11 cellular contexts compared by ENCODE assay signal in genomic region chr10:28839600-28840007, GRCh38.
A peak's percentile ranks its signal among the peaks of the same experiment; 100 is the strongest.
DNase-seq lines count a peak whose midpoint lies in the region; ATAC-seq, FAIRE-seq and TF ChIP-seq lines count a peak whose summit lies in the region.
"Had no signal": no experiment of that assay in that cellular context is flagged by ENCODE, and none has a peak within 500 bp of the region (broad histone marks: within the 10 kb centered on the region; RNA-seq: fewer than 3 reads in every experiment).

No MANE protein-coding gene starts in this region.

- peak overlapping the region; percentile 57 for H3K4me2 ChIP-seq in osteoblast (ENCODE audit: insufficient read depth, low read length)

- H3K36me3 ChIP-seq in osteoblast (ENCODE audit: insufficient read depth, low read length): no peaks in the 10 kb centered on the region

- H4K20me1 ChIP-seq in osteoblast (ENCODE audit: insufficient read depth, low read length): no peaks in the 10 kb centered on the region

- no peaks in the 10 kb centered on the region for H3K79me2 ChIP-seq in osteoblast (ENCODE audit: insufficient read depth, low read length)

- peaks cover 5% of the 10 kb centered on the region for H3K9me3 ChIP-seq in osteoblast (ENCODE audit: low read depth, low read length)

- H3K4me3 Mint-ChIP-seq in activated T-cell treated with anti-CD3 and anti-CD28 coated beads, Interleukin-2, amount 50 U/mL, for 24 hours: no peak overlapping the region

- H3K36me3 Mint-ChIP-seq in activated T-cell treated with anti-CD3 and anti-CD28 coated beads, Interleukin-2, amount 50 U/mL, for 24 hours (ENCODE audit: low read depth): no peaks in the 10 kb centered on the region

- H2AFZ ChIP-seq in osteoblast (ENCODE audit: low read length): no peak overlapping the region

- H3K27me3 Mint-ChIP-seq in activated T-cell treated with anti-CD3 and anti-CD28 coated beads, Interleukin-2, amount 50 U/mL, for 24 hours: peaks cover 19% of the 10 kb centered on the region

- no peaks in the 10 kb centered on the region for H3K4me1 Mint-ChIP-seq in activated T-cell treated with anti-CD3 and anti-CD28 coated beads, Interleukin-2, amount 50 U/mL, for 24 hours (ENCODE audit: low read depth)

- no peaks in the 10 kb centered on the region for H3K9me3 Mint-ChIP-seq in activated T-cell treated with anti-CD3 and anti-CD28 coated beads, Interleukin-2, amount 50 U/mL, for 24 hours

- ATAC-seq in GM21576 (IDR thresholded peaks at IDR 0.05; ENCODE audit: unreplicated experiment): no peak

- FAIRE-seq in RCC 7860 (lab: Jason Lieb, UNC): peak; percentile 73
- FAIRE-seq: TTC549 had no signal

- TF ChIP-seq CTCF in osteoblast (IDR thresholded peaks at IDR 0.05; ENCODE audit: extremely low read depth, low read depth, low read length): no peak

- no peak overlapping the region for H3K27ac ChIP-seq in osteoblast (ENCODE audit: low read depth, low read length)

- DNase-seq in HT1080 (ENCODE audit: low read depth) (peak; percentile 27), RCC 7860 (ENCODE audit: low spot score) (peak; percentile 84), foreskin melanocyte (peak; percentile 58), osteoblast (ENCODE audit: insufficient read length, low spot score, missing footprints) (no peak), GOT3 (lab: John Stamatoyannopoulos, UW) (no peak), cortex of kidney (lab: John Stamatoyannopoulos, UW) (no peak)
- DNase-seq in activated T-cell treated with anti-CD3 and anti-CD28 coated beads, Interleukin-2, amount 50 U/mL, for 24 hours: no peak
- DNase-seq: activated gamma-delta T cell treated with Interleukin-2 at 50 U/mL for 16 hours; NK-92 treated with Interleukin-12 subunit alpha and Interleukin-12 subunit beta, amount 100 ng/mL, for 24 hours had no signal

- no peak overlapping the region for H3K4me3 ChIP-seq in osteoblast (ENCODE audit: insufficient read depth, low read length)

- peaks cover 11% of the 10 kb centered on the region for H3K27me3 ChIP-seq in osteoblast (ENCODE audit: insufficient read depth, low read length)

- no peak overlapping the region for H3K27ac Mint-ChIP-seq in activated T-cell treated with anti-CD3 and anti-CD28 coated beads, Interleukin-2, amount 50 U/mL, for 24 hours

- H3K4me1 ChIP-seq in osteoblast (ENCODE audit: insufficient read depth, low read length): peaks cover 37% of the 10 kb centered on the region

Comparison
In these comparisons a context has a peak if more than half of its experiments do, and no peak if none do; other contexts are left out.
1. DNase-seq: peak in HT1080 (single experiment), RCC 7860 (single experiment) and foreskin melanocyte (single experiment); none in osteoblast (single experiment), GOT3 (single experiment), cortex of kidney (single experiment) and activated T-cell treated with anti-CD3 and anti-CD28 coated beads, Interleukin-2, amount 50 U/mL, for 24 hours (single experiment).